Comparison of ENCODE assay signal across 1 cellular context in the genomic region with DNA sequence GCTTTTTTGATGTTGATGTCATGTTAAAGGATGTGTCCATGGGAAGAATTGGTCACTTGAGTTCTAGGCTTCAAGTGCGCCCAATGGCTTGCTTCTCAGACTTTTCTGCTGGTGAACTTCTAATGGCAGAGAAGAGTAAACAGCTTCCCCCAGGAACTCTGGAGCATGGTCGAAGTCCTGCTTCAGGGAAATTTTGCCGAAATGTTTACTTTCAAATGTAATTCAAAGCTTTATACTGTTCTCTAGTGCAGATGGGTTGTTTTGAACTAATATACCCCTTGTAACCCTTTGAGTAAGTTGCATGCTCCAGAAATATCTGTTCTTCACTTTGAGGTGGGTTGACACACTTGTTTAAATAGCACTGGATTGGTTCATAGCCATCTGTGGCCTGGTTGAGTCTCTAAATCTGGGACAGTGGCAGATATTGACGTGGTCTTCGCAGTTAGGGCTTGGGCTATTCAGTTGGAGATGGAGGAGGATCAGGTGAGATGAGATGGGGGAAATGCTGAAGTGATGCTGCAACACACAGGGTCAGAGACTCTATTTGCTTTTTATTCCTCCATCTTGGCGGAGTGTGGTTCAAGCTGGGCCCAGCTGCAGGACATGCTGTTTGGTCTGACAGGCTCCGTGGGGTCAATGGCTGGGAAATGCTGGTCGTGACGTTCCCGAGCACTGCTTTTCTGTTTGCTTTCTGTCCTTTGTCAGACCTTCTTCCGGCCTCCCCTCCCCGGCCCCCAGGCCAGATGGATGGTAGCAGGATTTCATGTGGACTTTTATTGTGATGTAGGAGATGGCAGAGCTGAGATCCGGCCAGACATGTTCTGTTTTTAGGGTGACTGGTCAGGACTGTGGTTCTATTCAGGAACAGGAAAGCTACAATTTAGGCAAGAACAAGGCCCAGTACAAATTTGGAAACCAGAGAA.
TF ChIP-seq lines count a peak whose summit lies in the region.

No MANE protein-coding gene starts in this region.

TF ChIP-seq in HCT116, 20 proteins besides CTCF, POLR2A, EP300 and RAD21:
- TF ChIP-seq EZH2phosphoT487 (IDR thresholded peaks at IDR 0.05; ENCODE audit: borderline replicate concordance) (no peak), EZH2 (IDR thresholded peaks at IDR 0.05) (no peak), YY1 (IDR thresholded peaks at IDR 0.05; ENCODE audit: extremely low read depth, insufficient replicate concordance, low read depth, low read length) (no peak), TCF7L2 (IDR thresholded peaks at IDR 0.05; ENCODE audit: borderline replicate concordance, extremely low read depth, insufficient read depth, insufficient read length) (no peak), ZFX (IDR thresholded peaks at IDR 0.05) (no peak), CEBPB (IDR thresholded peaks at IDR 0.05; ENCODE audit: low read depth) (no peak), EGR1 (IDR thresholded peaks at IDR 0.05; ENCODE audit: low read depth) (no peak), ZNF274 (IDR thresholded peaks at IDR 0.05; ENCODE audit: low read depth, low read length) (no peak), CBX3 (IDR thresholded peaks at IDR 0.05; ENCODE audit: low read depth) (no peak), POLR2AphosphoS5 (IDR thresholded peaks at IDR 0.05; ENCODE audit: low read depth, low read length) (no peak), SRF (IDR thresholded peaks at IDR 0.05; ENCODE audit: low read depth) (no peak), SIN3A (IDR thresholded peaks at IDR 0.05; ENCODE audit: low read depth) (no peak)
- TF ChIP-seq, protein P1, sequence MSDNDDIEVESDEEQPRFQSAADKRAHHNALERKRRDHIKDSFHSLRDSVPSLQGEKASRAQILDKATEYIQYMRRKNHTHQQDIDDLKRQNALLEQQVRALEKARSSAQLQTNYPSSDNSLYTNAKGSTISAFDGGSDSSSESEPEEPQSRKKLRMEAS (IDR thresholded peaks at IDR 0.05): no peak
- TF ChIP-seq, protein P2, sequence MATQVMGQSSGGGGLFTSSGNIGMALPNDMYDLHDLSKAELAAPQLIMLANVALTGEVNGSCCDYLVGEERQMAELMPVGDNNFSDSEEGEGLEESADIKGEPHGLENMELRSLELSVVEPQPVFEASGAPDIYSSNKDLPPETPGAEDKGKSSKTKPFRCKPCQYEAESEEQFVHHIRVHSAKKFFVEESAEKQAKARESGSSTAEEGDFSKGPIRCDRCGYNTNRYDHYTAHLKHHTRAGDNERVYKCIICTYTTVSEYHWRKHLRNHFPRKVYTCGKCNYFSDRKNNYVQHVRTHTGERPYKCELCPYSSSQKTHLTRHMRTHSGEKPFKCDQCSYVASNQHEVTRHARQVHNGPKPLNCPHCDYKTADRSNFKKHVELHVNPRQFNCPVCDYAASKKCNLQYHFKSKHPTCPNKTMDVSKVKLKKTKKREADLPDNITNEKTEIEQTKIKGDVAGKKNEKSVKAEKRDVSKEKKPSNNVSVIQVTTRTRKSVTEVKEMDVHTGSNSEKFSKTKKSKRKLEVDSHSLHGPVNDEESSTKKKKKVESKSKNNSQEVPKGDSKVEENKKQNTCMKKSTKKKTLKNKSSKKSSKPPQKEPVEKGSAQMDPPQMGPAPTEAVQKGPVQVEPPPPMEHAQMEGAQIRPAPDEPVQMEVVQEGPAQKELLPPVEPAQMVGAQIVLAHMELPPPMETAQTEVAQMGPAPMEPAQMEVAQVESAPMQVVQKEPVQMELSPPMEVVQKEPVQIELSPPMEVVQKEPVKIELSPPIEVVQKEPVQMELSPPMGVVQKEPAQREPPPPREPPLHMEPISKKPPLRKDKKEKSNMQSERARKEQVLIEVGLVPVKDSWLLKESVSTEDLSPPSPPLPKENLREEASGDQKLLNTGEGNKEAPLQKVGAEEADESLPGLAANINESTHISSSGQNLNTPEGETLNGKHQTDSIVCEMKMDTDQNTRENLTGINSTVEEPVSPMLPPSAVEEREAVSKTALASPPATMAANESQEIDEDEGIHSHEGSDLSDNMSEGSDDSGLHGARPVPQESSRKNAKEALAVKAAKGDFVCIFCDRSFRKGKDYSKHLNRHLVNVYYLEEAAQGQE (IDR thresholded peaks at IDR 0.05; ENCODE audit: low read depth): no peak
- TF ChIP-seq, protein P3, sequence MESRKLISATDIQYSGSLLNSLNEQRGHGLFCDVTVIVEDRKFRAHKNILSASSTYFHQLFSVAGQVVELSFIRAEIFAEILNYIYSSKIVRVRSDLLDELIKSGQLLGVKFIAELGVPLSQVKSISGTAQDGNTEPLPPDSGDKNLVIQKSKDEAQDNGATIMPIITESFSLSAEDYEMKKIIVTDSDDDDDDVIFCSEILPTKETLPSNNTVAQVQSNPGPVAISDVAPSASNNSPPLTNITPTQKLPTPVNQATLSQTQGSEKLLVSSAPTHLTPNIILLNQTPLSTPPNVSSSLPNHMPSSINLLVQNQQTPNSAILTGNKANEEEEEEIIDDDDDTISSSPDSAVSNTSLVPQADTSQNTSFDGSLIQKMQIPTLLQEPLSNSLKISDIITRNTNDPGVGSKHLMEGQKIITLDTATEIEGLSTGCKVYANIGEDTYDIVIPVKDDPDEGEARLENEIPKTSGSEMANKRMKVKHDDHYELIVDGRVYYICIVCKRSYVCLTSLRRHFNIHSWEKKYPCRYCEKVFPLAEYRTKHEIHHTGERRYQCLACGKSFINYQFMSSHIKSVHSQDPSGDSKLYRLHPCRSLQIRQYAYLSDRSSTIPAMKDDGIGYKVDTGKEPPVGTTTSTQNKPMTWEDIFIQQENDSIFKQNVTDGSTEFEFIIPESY (IDR thresholded peaks at IDR 0.05; ENCODE audit: extremely low read depth, insufficient replicate concordance, low read length): no peak
- TF ChIP-seq, protein P4, sequence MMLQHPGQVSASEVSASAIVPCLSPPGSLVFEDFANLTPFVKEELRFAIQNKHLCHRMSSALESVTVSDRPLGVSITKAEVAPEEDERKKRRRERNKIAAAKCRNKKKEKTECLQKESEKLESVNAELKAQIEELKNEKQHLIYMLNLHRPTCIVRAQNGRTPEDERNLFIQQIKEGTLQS (IDR thresholded peaks at IDR 0.05): no peak
TF ChIP-seq in HCT116: peak in this region for 0.
